Comparison of ENCODE assay signal across 8 cellular contexts in the genomic region with DNA sequence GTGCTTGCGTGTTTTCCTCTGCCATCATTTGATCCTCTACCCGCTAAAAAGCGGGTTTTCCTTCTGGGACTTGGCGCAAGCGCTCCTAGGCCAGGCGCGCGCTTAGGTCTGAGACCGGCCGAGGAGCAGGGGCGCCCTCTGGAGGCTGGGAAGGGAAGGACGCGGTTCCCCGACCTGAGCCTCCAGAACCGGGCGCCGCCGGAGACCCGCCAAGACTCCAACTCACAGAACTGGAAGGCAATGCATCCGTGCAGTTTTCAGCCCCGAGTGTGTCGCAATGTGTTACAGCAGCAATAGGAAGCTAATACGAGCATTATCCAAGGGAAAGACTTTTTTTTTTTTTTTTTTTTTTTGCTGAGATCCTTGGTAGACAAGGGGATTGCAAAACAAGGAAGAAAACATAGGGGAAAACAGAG.
DNase-seq lines count a peak whose midpoint lies in the region; ATAC-seq and TF ChIP-seq lines count a peak whose summit lies in the region.

No MANE protein-coding gene starts in this region.

- H3K4me1 ChIP-seq in Caco-2 (no peaks in the 10 kb centered on the region), GM23338 (ENCODE audit: insufficient read depth) (no peaks in the 10 kb centered on the region), PC-3 (ENCODE audit: insufficient read depth, low read length) (peaks cover 38% of the 10 kb centered on the region), adipocyte (ENCODE audit: control insufficient read depth, insufficient read depth, low read length) (peaks cover 21% of the 10 kb centered on the region)

- H3K9ac ChIP-seq in PC-3 (ENCODE audit: low read length) (no peak overlapping the region), adipocyte (ENCODE audit: low read length) (no peak overlapping the region)

- POLR2A ChIA-PET in Caco-2 (lab: Charles Lee) = no interaction called here
- POLR2A ChIA-PET in PC-3 (lab: Charles Lee; ENCODE audit: unreplicated experiment) = no interaction called here

- ATAC-seq in GM23338 (peak; percentile 95), PC-3 (peak; percentile 50; the same call in 1 of the 2 replicates), HG03520 (IDR thresholded peaks at IDR 0.05; ENCODE audit: unreplicated experiment) (no peak)

- H3K27ac ChIP-seq in GM23338 (ENCODE audit: low read depth) (no peak overlapping the region), PC-3 (ENCODE audit: low read length) (no peak overlapping the region)

- H3K27me3 Mint-ChIP-seq in Caco-2 (ENCODE audit: insufficient read depth, unreplicated experiment) (no peaks in the 10 kb centered on the region), GM23338 (ENCODE audit: insufficient read depth, low read depth, poor library complexity) (peaks cover 8% of the 10 kb centered on the region)

- intact Hi-C loops in Caco-2 (cut with micrococcal nuclease; ENCODE audit: unreplicated experiment) = no loop called here
- intact Hi-C loops in PC-3 (cut with micrococcal nuclease) = loop anchor here (5.0 to 10.0 kb wide), 2 partner anchors 771 to 1199 kb away; no protein-coding TSS in a partner anchor

- H3K4me2 ChIP-seq in GM23338 = no peak overlapping the region
- peak overlapping the region; percentile 43; the same call in 1 of the 2 replicates for H3K4me2 ChIP-seq in PC-3 (ENCODE audit: low read length)

- no peaks in the 10 kb centered on the region for H3K9me2 ChIP-seq in GM23338 (ENCODE audit: insufficient read depth)
- H3K9me2 ChIP-seq in PC-3 (replicated peaks; ENCODE audit: low read length) = no peaks in the 10 kb centered on the region

- H3K9me3 Mint-ChIP-seq in Caco-2 (ENCODE audit: unreplicated experiment) (no peaks in the 10 kb centered on the region), GM23338 (no peaks in the 10 kb centered on the region)

- no peak overlapping the region for H2AFZ ChIP-seq in GM23338
- peak overlapping the region; percentile 42; the same call in 1 of the 2 replicates for H2AFZ ChIP-seq in PC-3 (ENCODE audit: low read length)

- H3K4me1 Mint-ChIP-seq in Caco-2 (ENCODE audit: low read depth, unreplicated experiment) = peaks cover 7% of the 10 kb centered on the region
- H3K4me1 Mint-ChIP-seq in GM23338 = peaks cover 5% of the 10 kb centered on the region; the same call in 1 of the 3 replicates

- H3K27ac Mint-ChIP-seq in Caco-2 (ENCODE audit: unreplicated experiment) (no peak overlapping the region), GM23338 (no peak overlapping the region)

- H3K4me3 Mint-ChIP-seq in Caco-2 (ENCODE audit: unreplicated experiment) (no peak overlapping the region), GM23338 (no peak overlapping the region)

- H3F3A ChIP-seq in GM23338 (replicated peaks; ENCODE audit: low read depth) = no peaks in the 10 kb centered on the region
- H3F3A ChIP-seq in PC-3 (ENCODE audit: low read length, unreplicated experiment) = no peaks in the 10 kb centered on the region

- H3K79me2 ChIP-seq in GM23338 (replicated peaks; ENCODE audit: insufficient read depth) = no peaks in the 10 kb centered on the region
- H3K79me2 ChIP-seq in PC-3 (ENCODE audit: low read length) = no peaks in the 10 kb centered on the region

- CTCF ChIA-PET in Caco-2 (lab: Charles Lee) = no interaction called here
- CTCF ChIA-PET in PC-3 (lab: Charles Lee) = no interaction called here

- no peaks in the 10 kb centered on the region for H4K20me1 ChIP-seq in GM23338 (replicated peaks; ENCODE audit: insufficient read depth)
- no peaks in the 10 kb centered on the region for H4K20me1 ChIP-seq in PC-3 (ENCODE audit: low read length)

- no peaks in the 10 kb centered on the region for H3K36me3 Mint-ChIP-seq in Caco-2 (ENCODE audit: insufficient read depth, unreplicated experiment)
- H3K36me3 Mint-ChIP-seq in GM23338 (ENCODE audit: low read depth) = no peaks in the 10 kb centered on the region

- H3K4me3 ChIP-seq in Caco-2 (ENCODE audit: low read depth, low read length) = no peak overlapping the region
- H3K4me3 ChIP-seq in GM23338 = no peak overlapping the region
- no peak overlapping the region for H3K4me3 ChIP-seq in PC-3 (ENCODE audit: low read length)
- no peak overlapping the region for H3K4me3 ChIP-seq in adipocyte (ENCODE audit: low read length)

- no TSS peak for BruUV-seq in Caco-2 (replicated peaks; lab: Mats Ljungman, UMichigan)
- BruUV-seq in PC-3 (replicated peaks; lab: Mats Ljungman, UMichigan) = no TSS peak

- H3K36me3 ChIP-seq in Caco-2 (ENCODE audit: control insufficient read depth, insufficient read depth, low read length) = no peaks in the 10 kb centered on the region
- H3K36me3 ChIP-seq in GM23338 (ENCODE audit: insufficient read depth) = no peaks in the 10 kb centered on the region
- no peaks in the 10 kb centered on the region for H3K36me3 ChIP-seq in PC-3 (ENCODE audit: low read depth, low read length)
- no peaks in the 10 kb centered on the region for H3K36me3 ChIP-seq in adipocyte (ENCODE audit: control insufficient read depth, insufficient read depth, low read length, severe bottlenecking)

- no peaks in the 10 kb centered on the region for H3K27me3 ChIP-seq in Caco-2 (replicated peaks; ENCODE audit: control insufficient read depth, insufficient read depth, low read length)
- H3K27me3 ChIP-seq in GM23338 (ENCODE audit: insufficient read depth) = no peaks in the 10 kb centered on the region
- H3K27me3 ChIP-seq in PC-3 (ENCODE audit: low read length) = no peaks in the 10 kb centered on the region
- H3K27me3 ChIP-seq in adipocyte (replicated peaks; ENCODE audit: control insufficient read depth, insufficient read depth, low read length) = no peaks in the 10 kb centered on the region

- DNase-seq in Caco-2 = peak; percentile 59 to 71
- peak; percentile 89 for DNase-seq in GM23338 (ENCODE audit: low spot score)
- DNase-seq in PC-3 = peak; percentile 76
- DNase-seq in adipocyte (ENCODE audit: low read depth) = peak; percentile 83
- DNase-seq in iPS-NIHi7 (ENCODE audit: extremely low spot score) = peak; percentile 89
- peak; percentile 28 to 53 for DNase-seq in stimulated activated CD4-positive, alpha-beta T cell treated with anti-CD3 and anti-CD28 coated beads, Interleukin-4, amount 100 ng/mL, for 48 hours (ENCODE audit: low read depth in 2 of 2)
- no peak for DNase-seq in NCI-H1105 (lab: John Stamatoyannopoulos, UW)

- TF ChIP-seq CTCF in Caco-2 (IDR thresholded peaks at IDR 0.05; ENCODE audit: insufficient read depth in 1 of 2, low read depth in 1 of 2, low read length in 1 of 2, severe bottlenecking in 1 of 2, unreplicated experiment in 1 of 2) (peak; percentile 56 to 82), GM23338 (conservative IDR thresholded peaks at IDR 0.05; ENCODE audit: low read depth in 2 of 2) (peak; percentile 86 to 87), PC-3 (conservative IDR thresholded peaks at IDR 0.05; ENCODE audit: low read depth, low read length) (peak; percentile 85)

- H3K9me3 ChIP-seq in Caco-2 (no peaks in the 10 kb centered on the region), PC-3 (ENCODE audit: low read length) (no peaks in the 10 kb centered on the region), adipocyte (ENCODE audit: control insufficient read depth, low read length) (no peaks in the 10 kb centered on the region)
